23 cellular contexts compared by ENCODE assay signal in the genomic region with DNA sequence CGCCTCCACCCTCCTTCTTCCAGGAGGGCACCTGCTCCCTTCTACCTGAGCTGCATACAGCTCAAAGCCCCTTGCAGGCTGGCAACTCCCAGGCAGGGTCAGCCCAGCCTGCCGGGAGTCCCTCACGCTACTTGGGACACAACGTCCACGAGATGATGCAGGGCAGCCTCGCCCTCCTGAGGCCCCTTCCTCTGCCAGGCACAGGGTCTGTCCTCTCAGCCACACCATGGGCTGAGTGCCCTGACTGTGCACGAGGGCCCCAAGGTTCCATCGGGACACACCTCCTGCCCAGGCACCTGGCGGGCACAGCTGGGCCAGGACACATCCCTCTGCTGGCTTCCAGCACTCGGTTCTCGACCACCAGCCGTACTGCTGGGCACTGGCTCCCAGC. TPM values are rescaled to one million over a fixed set of nuclear protein-coding genes. Genes with fewer than 3 reads are reported as not detected.
DNase-seq lines count a peak whose midpoint lies in the region; ATAC-seq and TF ChIP-seq lines count a peak whose summit lies in the region.
"Had no signal": no experiment of that assay in that cellular context is flagged by ENCODE, and none has a peak within 500 bp of the region (broad histone marks: within the 10 kb centered on the region; RNA-seq: fewer than 3 reads in every experiment).

No MANE protein-coding gene starts in this region.

- H3K4me1 Mint-ChIP-seq in chondrocyte (ENCODE audit: low read depth) = peaks cover 13% of the 10 kb centered on the region

- ATAC-seq in HG03521 (IDR thresholded peaks at IDR 0.05; ENCODE audit: unreplicated experiment) = no peak
- ATAC-seq: HCT116 had no signal

- peaks cover 13% of the 10 kb centered on the region for H3K27me3 Mint-ChIP-seq in chondrocyte (ENCODE audit: low read depth)

- TF ChIP-seq CTCF in chondrocyte (IDR thresholded peaks at IDR 0.05) = no peak

- peaks cover 12% of the 10 kb centered on the region for H3K9me3 Mint-ChIP-seq in chondrocyte (ENCODE audit: low read depth)

- no peaks in the 10 kb centered on the region; the same call in 1 of the 2 replicates for H3K27me3 ChIP-seq in H7 (ENCODE audit: control insufficient read depth, insufficient read depth, low read length)

- H3K36me3 ChIP-seq in H7 (replicated peaks; ENCODE audit: control insufficient read depth, insufficient read depth, low read length) = no peaks in the 10 kb centered on the region; the same call in 1 of the 2 replicates
- H3K36me3 ChIP-seq: SJSA1 had no signal

- no peak overlapping the region for H3K4me3 ChIP-seq in H7 (ENCODE audit: insufficient read depth, low read depth, low read length)
- H3K4me3 ChIP-seq: GM12878, SJSA1 had no signal

- DNase-seq in 8988T (peak; percentile 55), H7 (peak; percentile 69), chondrocyte (ENCODE audit: low spot score) (peak; percentile 79), retina (peak; percentile 43), GDM1 (lab: John Stamatoyannopoulos, UW) (no peak), cerebellar nuclear complex (lab: John Stamatoyannopoulos, UW) (no peak)
- DNase-seq: C1 segment of cervical spinal cord, Caco-2, GOT3, Karpas-422, NCI-H1092 treated with DMSO at 0.1 percent for 48 hours, NCI-H1436, NCI-H187 treated with DMSO at 0.1 percent for 48 hours, NCI-H2171 treated with DMSO at 0.1 percent for 48 hours, NCI-H524, NCI-H748 treated with DMSO at 0.1 percent for 48 hours, PC-3, Right ventricle myocardium superior had no signal

- peaks cover 9% of the 10 kb centered on the region for H3K36me3 Mint-ChIP-seq in chondrocyte (ENCODE audit: low read depth)

- H3K27ac Mint-ChIP-seq in chondrocyte (ENCODE audit: unreplicated experiment) = no peak overlapping the region

- no peak overlapping the region for H3K4me3 Mint-ChIP-seq in chondrocyte (ENCODE audit: unreplicated experiment)
- H3K4me3 Mint-ChIP-seq: CD4-positive, alpha-beta memory T cell had no signal

RNA-seq across cellular contexts. Expression of a gene that starts 30.9 kb away (rescaled TPM):
- 19.5 and 20.0 TPM in 2 replicates for total RNA-seq in H7 (2014; rRNA removed; shearing (Covaris generic))
- 32.1 to 38.4 TPM (median 36.7 TPM) in 3 replicates for total RNA-seq in chondrocyte

Comparison
In these comparisons a context has a peak if more than half of its experiments do, and no peak if none do; other contexts are left out.
1. DNase-seq: peak in 8988T (single experiment), H7 (single experiment), chondrocyte (single experiment) and retina (single experiment); none in GDM1 (single experiment) and cerebellar nuclear complex (0 of 2).